In the genomic region with DNA sequence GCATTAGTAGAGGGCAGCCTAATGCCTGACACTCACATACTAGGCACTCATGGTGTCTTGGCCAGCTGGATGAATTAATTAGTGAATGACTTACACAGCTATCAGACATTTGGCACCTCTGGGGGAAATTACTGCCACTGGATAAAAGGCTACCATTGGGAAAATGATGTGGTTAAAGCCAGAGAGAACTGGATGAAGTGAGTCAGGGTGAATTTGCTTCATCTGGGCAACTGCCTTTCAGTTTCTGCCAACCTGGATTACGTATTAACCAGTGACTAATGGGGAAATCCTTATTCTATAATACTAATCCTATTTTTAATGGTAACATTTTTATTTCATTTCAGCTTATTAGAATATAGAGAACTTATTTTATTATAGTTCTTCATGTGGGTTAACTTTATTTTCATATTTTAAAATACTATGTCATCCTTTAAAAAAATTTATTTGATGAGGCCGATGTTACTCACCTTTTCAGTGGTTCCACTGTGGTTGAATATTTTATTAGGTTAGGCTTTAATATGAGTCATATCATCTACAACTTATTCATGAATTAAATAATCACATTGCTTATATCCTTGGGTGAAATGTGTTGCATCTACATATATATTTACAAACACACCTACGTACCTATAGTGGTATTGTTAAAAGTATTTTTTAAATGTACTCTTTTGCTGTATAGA, we compare ENCODE assay signal across 8 cellular contexts.
DNase-seq lines count a peak whose midpoint lies in the region; ATAC-seq and TF ChIP-seq lines count a peak whose summit lies in the region.

No MANE protein-coding gene starts in this region.

- no peaks in the 10 kb centered on the region for H3K27me3 ChIP-seq in AG04450 (ENCODE audit: control insufficient read depth, insufficient read depth, low read length)

- TF ChIP-seq CTCF in AG04450 (IDR thresholded peaks at IDR 0.05; ENCODE audit: low read depth, low read length), result no peak

- peak overlapping the region; percentile 59 for H3K27ac ChIP-seq in AG04450 (ENCODE audit: low read depth, low read length)

- DNase-seq in AG04450 (ENCODE audit: low read depth, low spot score) (no peak), NCI-H2081 (lab: John Stamatoyannopoulos, UW) (peak; percentile 22 to 57), glomerular endothelial cell (ENCODE audit: extremely low read depth, low read depth, low spot score) (peak; percentile 47), NCI-H1048 (lab: John Stamatoyannopoulos, UW) (no peak), NCI-H1092 treated with DMSO at 0.1 percent for 48 hours (lab: John Stamatoyannopoulos, UW) (no peak), pons (ENCODE audit: low spot score) (no peak)
- no peak for DNase-seq in activated naive CD4-positive, alpha-beta T cell treated with anti-CD3 and anti-CD28 coated beads, Interleukin-2, amount 50 U/mL, for 16 hours

- no peak overlapping the region for H3K4me3 ChIP-seq in AG04450 (ENCODE audit: low read depth, low read length)

- ATAC-seq in GM21447 (IDR thresholded peaks at IDR 0.05; ENCODE audit: unreplicated experiment), result peak; percentile 78

- peaks cover 3% of the 10 kb centered on the region; the same call in 1 of the 2 replicates for H3K9me3 ChIP-seq in AG04450 (ENCODE audit: control insufficient read depth, insufficient read depth, low read length)

- POLR2A ChIA-PET in AG04450 (lab: Yijun Ruan, JAX), result no interaction called here

- CTCF ChIA-PET in AG04450 (lab: Charles Lee), result interaction anchor here (0.9 to 1.3 kb wide), 2 partner anchors 26 to 185 kb away, joined by 3 read pairs; no protein-coding TSS in a partner anchor

Comparison
In these comparisons a context has a peak if more than half of its experiments do, and no peak if none do; other contexts are left out.
1. DNase-seq: peak in NCI-H2081 (2 of 2) and glomerular endothelial cell (single experiment); none in AG04450 (single experiment), NCI-H1048 (single experiment), NCI-H1092 treated with DMSO at 0.1 percent for 48 hours (single experiment), pons (single experiment) and activated naive CD4-positive, alpha-beta T cell treated with anti-CD3 and anti-CD28 coated beads, Interleukin-2, amount 50 U/mL, for 16 hours (single experiment).